ENCODE assay signal across 5 cellular contexts in genomic region chr1:43139295-43139694, GRCh38. TPM values are rescaled to one million over a fixed set of nuclear protein-coding genes. Genes with fewer than 3 reads are reported as not detected.
"Had no signal": no experiment of that assay in that cellular context is flagged by ENCODE, and none has a peak within 500 bp of the region (broad histone marks: within the 10 kb centered on the region; RNA-seq: fewer than 3 reads in every experiment).

No MANE protein-coding gene starts in this region.

RNA-seq across cellular contexts. Expression of gene CFAP57, which starts 32.8 kb away (rescaled TPM):
- total RNA-seq: activated B cell treated with CpG ODN at 0.5 μM for 24 hours; activated CD4-positive, alpha-beta T cell treated with anti-CD3 and anti-CD28 coated beads, Interleukin-2, amount 10 ng/mL, durations not matched to agents 7 days and 5 days; activated CD8-positive, alpha-beta T cell treated with anti-CD3 and anti-CD28 coated beads, Interleukin-2, amount 10 ng/mL, durations not matched to agents 7 days and 5 days; T-helper 17 cell; T-helper 2 cell treated with Interferon-gamma antibody and Interleukin-4, amounts not matched to agents 100 ng/mL and 5 ng/mL, for 36 hours had no signal
